Comparison of ENCODE assay signal across 1 cellular context in the genomic region with DNA sequence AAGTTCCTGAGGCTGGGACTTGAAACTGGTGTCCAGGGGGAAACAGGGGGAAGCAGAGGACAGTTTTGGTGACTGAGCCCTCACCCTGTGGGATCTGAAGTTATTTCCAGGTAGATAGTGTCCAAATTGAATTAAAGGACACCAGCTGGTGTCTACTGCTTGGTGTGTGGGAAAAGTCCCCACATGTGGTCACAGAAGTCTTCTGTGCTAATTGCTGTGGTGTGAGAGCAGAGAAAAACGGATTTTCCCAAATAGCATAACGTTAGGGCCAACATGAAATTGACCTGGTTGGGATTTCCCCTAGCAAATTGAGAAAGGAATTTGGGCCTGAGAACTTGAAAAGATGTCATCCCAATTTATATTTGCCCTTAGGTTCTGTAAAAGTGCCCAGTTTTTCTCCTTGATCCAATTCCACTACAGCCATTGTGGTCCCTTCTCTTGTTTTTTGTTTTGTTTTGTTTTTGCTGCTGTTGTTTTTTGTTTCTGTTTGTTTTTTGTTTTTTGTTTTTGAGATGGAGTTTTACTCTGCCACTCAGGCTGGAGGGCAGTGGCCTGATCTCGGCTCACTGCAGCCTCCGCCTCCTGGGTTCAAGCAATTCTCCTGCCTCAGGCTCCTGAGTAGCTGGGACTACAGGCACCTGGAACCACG.
TF ChIP-seq lines count a peak whose summit lies in the region.

No MANE protein-coding gene starts in this region.

TF ChIP-seq in GM12878, 131 proteins besides CTCF, POLR2A, EP300 and RAD21 (continued from another document):
- TF ChIP-seq, protein P1, sequence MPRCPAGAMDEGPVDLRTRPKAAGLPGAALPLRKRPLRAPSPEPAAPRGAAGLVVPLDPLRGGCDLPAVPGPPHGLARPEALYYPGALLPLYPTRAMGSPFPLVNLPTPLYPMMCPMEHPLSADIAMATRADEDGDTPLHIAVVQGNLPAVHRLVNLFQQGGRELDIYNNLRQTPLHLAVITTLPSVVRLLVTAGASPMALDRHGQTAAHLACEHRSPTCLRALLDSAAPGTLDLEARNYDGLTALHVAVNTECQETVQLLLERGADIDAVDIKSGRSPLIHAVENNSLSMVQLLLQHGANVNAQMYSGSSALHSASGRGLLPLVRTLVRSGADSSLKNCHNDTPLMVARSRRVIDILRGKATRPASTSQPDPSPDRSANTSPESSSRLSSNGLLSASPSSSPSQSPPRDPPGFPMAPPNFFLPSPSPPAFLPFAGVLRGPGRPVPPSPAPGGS (IDR thresholded peaks at IDR 0.05; ENCODE audit: borderline replicate concordance, insufficient read depth, low read depth, low read length, poor library complexity, severe bottlenecking): peak; percentile 90
- TF ChIP-seq EED (IDR thresholded peaks at IDR 0.05; ENCODE audit: low read depth): peak; percentile 65; the same call in 1 of the 2 replicates
- TF ChIP-seq RCOR1 (conservative IDR thresholded peaks at IDR 0.05; ENCODE audit: low read depth, low read length): no peak
- peak; percentile 73; the same call in 1 of the 2 replicates for TF ChIP-seq FOXM1 (IDR thresholded peaks at IDR 0.05; ENCODE audit: low read depth, low read length)
- TF ChIP-seq, protein P2, sequence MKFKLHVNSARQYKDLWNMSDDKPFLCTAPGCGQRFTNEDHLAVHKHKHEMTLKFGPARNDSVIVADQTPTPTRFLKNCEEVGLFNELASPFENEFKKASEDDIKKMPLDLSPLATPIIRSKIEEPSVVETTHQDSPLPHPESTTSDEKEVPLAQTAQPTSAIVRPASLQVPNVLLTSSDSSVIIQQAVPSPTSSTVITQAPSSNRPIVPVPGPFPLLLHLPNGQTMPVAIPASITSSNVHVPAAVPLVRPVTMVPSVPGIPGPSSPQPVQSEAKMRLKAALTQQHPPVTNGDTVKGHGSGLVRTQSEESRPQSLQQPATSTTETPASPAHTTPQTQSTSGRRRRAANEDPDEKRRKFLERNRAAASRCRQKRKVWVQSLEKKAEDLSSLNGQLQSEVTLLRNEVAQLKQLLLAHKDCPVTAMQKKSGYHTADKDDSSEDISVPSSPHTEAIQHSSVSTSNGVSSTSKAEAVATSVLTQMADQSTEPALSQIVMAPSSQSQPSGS (IDR thresholded peaks at IDR 0.05; ENCODE audit: low read length): peak; percentile 63
- TF ChIP-seq BACH1 (IDR thresholded peaks at IDR 0.05; ENCODE audit: borderline replicate concordance): no peak; the same call in 1 of the 2 replicates
- no peak for TF ChIP-seq NRF1 (conservative IDR thresholded peaks at IDR 0.05; ENCODE audit: low read depth, low read length)
- no peak for TF ChIP-seq BRCA1 (IDR thresholded peaks at IDR 0.05; ENCODE audit: low read depth, low read length)
- no peak for TF ChIP-seq MXI1 (IDR thresholded peaks at IDR 0.05; ENCODE audit: low read depth, low read length)
- peak; percentile 94 for TF ChIP-seq RUNX3 (IDR thresholded peaks at IDR 0.05; ENCODE audit: low read length)
- TF ChIP-seq NBN (IDR thresholded peaks at IDR 0.05): peak; percentile 74; the same call in 1 of the 2 replicates
- peak; percentile 91 for TF ChIP-seq MTA2 (IDR thresholded peaks at IDR 0.05; ENCODE audit: low read depth)
- TF ChIP-seq TBL1XR1 (IDR thresholded peaks at IDR 0.05; ENCODE audit: low read depth, low read length): no peak
- peak; percentile 35; the same call in 1 of the 2 replicates for TF ChIP-seq ATF7 (IDR thresholded peaks at IDR 0.05; ENCODE audit: low read depth)
- peak; percentile 85 for TF ChIP-seq TCF12 (IDR thresholded peaks at IDR 0.05; ENCODE audit: low read depth, low read length)
- TF ChIP-seq, protein P3, sequence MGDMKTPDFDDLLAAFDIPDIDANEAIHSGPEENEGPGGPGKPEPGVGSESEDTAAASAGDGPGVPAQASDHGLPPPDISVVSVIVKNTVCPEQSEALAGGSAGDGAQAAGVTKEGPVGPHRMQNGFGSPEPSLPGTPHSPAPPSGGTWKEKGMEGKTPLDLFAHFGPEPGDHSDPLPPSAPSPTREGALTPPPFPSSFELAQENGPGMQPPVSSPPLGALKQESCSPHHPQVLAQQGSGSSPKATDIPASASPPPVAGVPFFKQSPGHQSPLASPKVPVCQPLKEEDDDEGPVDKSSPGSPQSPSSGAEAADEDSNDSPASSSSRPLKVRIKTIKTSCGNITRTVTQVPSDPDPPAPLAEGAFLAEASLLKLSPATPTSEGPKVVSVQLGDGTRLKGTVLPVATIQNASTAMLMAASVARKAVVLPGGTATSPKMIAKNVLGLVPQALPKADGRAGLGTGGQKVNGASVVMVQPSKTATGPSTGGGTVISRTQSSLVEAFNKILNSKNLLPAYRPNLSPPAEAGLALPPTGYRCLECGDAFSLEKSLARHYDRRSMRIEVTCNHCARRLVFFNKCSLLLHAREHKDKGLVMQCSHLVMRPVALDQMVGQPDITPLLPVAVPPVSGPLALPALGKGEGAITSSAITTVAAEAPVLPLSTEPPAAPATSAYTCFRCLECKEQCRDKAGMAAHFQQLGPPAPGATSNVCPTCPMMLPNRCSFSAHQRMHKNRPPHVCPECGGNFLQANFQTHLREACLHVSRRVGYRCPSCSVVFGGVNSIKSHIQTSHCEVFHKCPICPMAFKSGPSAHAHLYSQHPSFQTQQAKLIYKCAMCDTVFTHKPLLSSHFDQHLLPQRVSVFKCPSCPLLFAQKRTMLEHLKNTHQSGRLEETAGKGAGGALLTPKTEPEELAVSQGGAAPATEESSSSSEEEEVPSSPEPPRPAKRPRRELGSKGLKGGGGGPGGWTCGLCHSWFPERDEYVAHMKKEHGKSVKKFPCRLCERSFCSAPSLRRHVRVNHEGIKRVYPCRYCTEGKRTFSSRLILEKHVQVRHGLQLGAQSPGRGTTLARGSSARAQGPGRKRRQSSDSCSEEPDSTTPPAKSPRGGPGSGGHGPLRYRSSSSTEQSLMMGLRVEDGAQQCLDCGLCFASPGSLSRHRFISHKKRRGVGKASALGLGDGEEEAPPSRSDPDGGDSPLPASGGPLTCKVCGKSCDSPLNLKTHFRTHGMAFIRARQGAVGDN (IDR thresholded peaks at IDR 0.05): peak; percentile 50; the same call in 1 of the 2 replicates
- peak; percentile 71 for TF ChIP-seq GATAD2B (conservative IDR thresholded peaks at IDR 0.05; ENCODE audit: low read depth)
- TF ChIP-seq DPF2 (IDR thresholded peaks at IDR 0.05): peak; percentile 52
- TF ChIP-seq, protein P4, sequence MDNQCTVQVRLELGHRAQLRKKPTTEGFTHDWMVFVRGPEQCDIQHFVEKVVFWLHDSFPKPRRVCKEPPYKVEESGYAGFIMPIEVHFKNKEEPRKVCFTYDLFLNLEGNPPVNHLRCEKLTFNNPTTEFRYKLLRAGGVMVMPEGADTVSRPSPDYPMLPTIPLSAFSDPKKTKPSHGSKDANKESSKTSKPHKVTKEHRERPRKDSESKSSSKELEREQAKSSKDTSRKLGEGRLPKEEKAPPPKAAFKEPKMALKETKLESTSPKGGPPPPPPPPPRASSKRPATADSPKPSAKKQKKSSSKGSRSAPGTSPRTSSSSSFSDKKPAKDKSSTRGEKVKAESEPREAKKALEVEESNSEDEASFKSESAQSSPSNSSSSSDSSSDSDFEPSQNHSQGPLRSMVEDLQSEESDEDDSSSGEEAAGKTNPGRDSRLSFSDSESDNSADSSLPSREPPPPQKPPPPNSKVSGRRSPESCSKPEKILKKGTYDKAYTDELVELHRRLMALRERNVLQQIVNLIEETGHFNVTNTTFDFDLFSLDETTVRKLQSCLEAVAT (IDR thresholded peaks at IDR 0.05): peak; percentile 41; the same call in 1 of the 2 replicates
- TF ChIP-seq, protein P5, sequence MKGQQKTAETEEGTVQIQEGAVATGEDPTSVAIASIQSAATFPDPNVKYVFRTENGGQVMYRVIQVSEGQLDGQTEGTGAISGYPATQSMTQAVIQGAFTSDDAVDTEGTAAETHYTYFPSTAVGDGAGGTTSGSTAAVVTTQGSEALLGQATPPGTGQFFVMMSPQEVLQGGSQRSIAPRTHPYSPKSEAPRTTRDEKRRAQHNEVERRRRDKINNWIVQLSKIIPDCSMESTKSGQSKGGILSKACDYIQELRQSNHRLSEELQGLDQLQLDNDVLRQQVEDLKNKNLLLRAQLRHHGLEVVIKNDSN (IDR thresholded peaks at IDR 0.05; ENCODE audit: borderline replicate concordance, extremely low read length, insufficient read depth, low read depth, low read length): no peak
- peak; percentile 86 to 88 for TF ChIP-seq IKZF2 (IDR thresholded peaks at IDR 0.05)
- TF ChIP-seq HDGF (IDR thresholded peaks at IDR 0.05): peak; percentile 41; the same call in 1 of the 2 replicates
- TF ChIP-seq NFIC (IDR thresholded peaks at IDR 0.05; ENCODE audit: low read depth, low read length): peak; percentile 65; the same call in 1 of the 2 replicates
- no peak for TF ChIP-seq WRNIP1 (IDR thresholded peaks at IDR 0.05; ENCODE audit: borderline replicate concordance, low read depth, low read length)
- TF ChIP-seq RELA (IDR thresholded peaks at IDR 0.05; ENCODE audit: borderline replicate concordance, partially characterized antibody): peak; percentile 23
- peak; percentile 88 for TF ChIP-seq IKZF1 (conservative IDR thresholded peaks at IDR 0.05)
- peak; percentile 62; the same call in 1 of the 2 replicates for TF ChIP-seq CBFB (IDR thresholded peaks at IDR 0.05; ENCODE audit: low read depth)
- TF ChIP-seq HDAC2 (IDR thresholded peaks at IDR 0.05): no peak
- no peak for TF ChIP-seq HDAC6 (IDR thresholded peaks at IDR 0.05; ENCODE audit: unreplicated experiment)
- TF ChIP-seq CREM (IDR thresholded peaks at IDR 0.05; ENCODE audit: low read depth): peak; percentile 36; the same call in 1 of the 2 replicates
- peak; percentile 86 for TF ChIP-seq BCL11A (IDR thresholded peaks at IDR 0.05; ENCODE audit: low read depth, low read length)
- peak; percentile 5 for TF ChIP-seq SP1 (IDR thresholded peaks at IDR 0.05; ENCODE audit: low read depth, low read length)
- TF ChIP-seq, protein P6, sequence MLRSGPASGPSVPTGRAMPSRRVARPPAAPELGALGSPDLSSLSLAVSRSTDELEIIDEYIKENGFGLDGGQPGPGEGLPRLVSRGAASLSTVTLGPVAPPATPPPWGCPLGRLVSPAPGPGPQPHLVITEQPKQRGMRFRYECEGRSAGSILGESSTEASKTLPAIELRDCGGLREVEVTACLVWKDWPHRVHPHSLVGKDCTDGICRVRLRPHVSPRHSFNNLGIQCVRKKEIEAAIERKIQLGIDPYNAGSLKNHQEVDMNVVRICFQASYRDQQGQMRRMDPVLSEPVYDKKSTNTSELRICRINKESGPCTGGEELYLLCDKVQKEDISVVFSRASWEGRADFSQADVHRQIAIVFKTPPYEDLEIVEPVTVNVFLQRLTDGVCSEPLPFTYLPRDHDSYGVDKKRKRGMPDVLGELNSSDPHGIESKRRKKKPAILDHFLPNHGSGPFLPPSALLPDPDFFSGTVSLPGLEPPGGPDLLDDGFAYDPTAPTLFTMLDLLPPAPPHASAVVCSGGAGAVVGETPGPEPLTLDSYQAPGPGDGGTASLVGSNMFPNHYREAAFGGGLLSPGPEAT (IDR thresholded peaks at IDR 0.05; ENCODE audit: low read depth): peak; percentile 88
